ENCODE assay signal across 14 cellular contexts in genomic region chr12:77299910-77300772, GRCh38.
A peak's percentile ranks its signal among the peaks of the same experiment; 100 is the strongest.
DNase-seq lines count a peak whose midpoint lies in the region; ATAC-seq, FAIRE-seq and TF ChIP-seq lines count a peak whose summit lies in the region.
"Had no signal": no experiment of that assay in that cellular context is flagged by ENCODE, and none has a peak within 500 bp of the region (broad histone marks: within the 10 kb centered on the region; RNA-seq: fewer than 3 reads in every experiment).

No MANE protein-coding gene starts in this region.

- 0 out of 2 replicates have a peak overlapping the region, but pooled peaks have one; percentile 41 for H2AFZ ChIP-seq in GM23248

- in situ Hi-C loops in GM23248 (cut with MboI): loop anchor here (25.0 kb wide), 1 partner anchor 387 kb away; no protein-coding TSS in a partner anchor
- in situ Hi-C loops in transverse colon (cut with MboI; ENCODE audit: low pct_ligation_motif_present in 1 of 4, low pct_unique_long_range_greater_than_20kb in 1 of 4, low sequenced_read_pairs in 3 of 4): no loop called here

- no peaks in the 10 kb centered on the region for H4K20me1 ChIP-seq in GM23248 (ENCODE audit: insufficient read depth)

- peak in 1 of 2 experiments; percentile 4 for DNase-seq in A549 (ENCODE audit: low read depth in 1 of 2, low spot score in 1 of 2)
- DNase-seq in GM23248: peak; percentile 85
- DNase-seq in fibroblast of the aortic adventitia (ENCODE audit: low read depth): peak; percentile 79
- DNase-seq in lower leg skin (ENCODE audit: low spot score in 2 of 2): no peak
- no peak for DNase-seq in HUDEP-2 (lab: John Stamatoyannopoulos, UW; ENCODE audit: unreplicated experiment in 76 of 76)
- DNase-seq in transverse colon: no peak
- DNase-seq in stimulated activated CD4-positive, alpha-beta T cell treated with anti-CD3 and anti-CD28 coated beads, Interleukin-2, amount 100 ng/mL, for 48 hours: no peak
- DNase-seq: activated CD4-positive, alpha-beta T cell treated with anti-CD3 and anti-CD28 coated beads for 1 hour; activated T-cell treated with anti-CD3 and anti-CD28 coated beads, Interleukin-2, amount 50 U/mL, for 72 hours; stimulated activated CD4-positive, alpha-beta T cell treated with anti-CD3 and anti-CD28 coated beads, Interleukin-15, amount 100 ng/mL, for 24 hours; uterus had no signal

- TF ChIP-seq CTCF in A549 (IDR thresholded peaks at IDR 0.05) (no peak), VCaP (conservative IDR thresholded peaks at IDR 0.05) (no peak), fibroblast of the aortic adventitia (IDR thresholded peaks at IDR 0.05; ENCODE audit: insufficient read depth, low read length) (no peak), lower leg skin (IDR thresholded peaks at IDR 0.05) (no peak), transverse colon (IDR thresholded peaks at IDR 0.05) (no peak)

- H3K4me3 ChIP-seq in A549 (no peak overlapping the region), GM23248 (peak overlapping the region; percentile 7; the same call in 1 of the 2 replicates), fibroblast of the aortic adventitia (ENCODE audit: low read depth, low read length) (no peak overlapping the region), lower leg skin (ENCODE audit: low read depth, poor library complexity, severe bottlenecking) (no peak overlapping the region), transverse colon (no peak overlapping the region)
- H3K4me3 ChIP-seq: cardiac muscle cell, uterus had no signal

- H3K9ac ChIP-seq in GM23248: no peak overlapping the region

- POLR2A ChIA-PET in A549 (lab: Yijun Ruan, JAX): no interaction called here

- peak overlapping the region; percentile 36; the same call in 2 of the 3 replicates for H3K4me2 ChIP-seq in A549
- peak overlapping the region; percentile 53 for H3K4me2 ChIP-seq in GM23248 (ENCODE audit: unreplicated experiment)

- intact Hi-C loops in lower leg skin (cut with DNase I; ENCODE audit: low total_unique reads): no loop called here
- intact Hi-C loops in transverse colon (cut with DNase I; ENCODE audit: low total_unique reads): no loop called here

- no peak for TF ChIP-seq RAD21 in A549 (conservative IDR thresholded peaks at IDR 0.05 in 1 of 2, IDR thresholded peaks at IDR 0.05 in 1 of 2)

- no peak for TF ChIP-seq POLR2A in A549 (IDR thresholded peaks at IDR 0.05; ENCODE audit: low read length)
- no peak for TF ChIP-seq POLR2A in lower leg skin (IDR thresholded peaks at IDR 0.05)
- TF ChIP-seq POLR2A in transverse colon (IDR thresholded peaks at IDR 0.05): no peak

- H3K9me3 ChIP-seq in A549: no peaks in the 10 kb centered on the region
- no peaks in the 10 kb centered on the region for H3K9me3 ChIP-seq in GM23248 (ENCODE audit: low read depth)
- H3K9me3 ChIP-seq in transverse colon: no peaks in the 10 kb centered on the region
- H3K9me3 ChIP-seq: uterus had no signal

- H3K36me3 ChIP-seq in GM23248 (ENCODE audit: low read depth) (no peaks in the 10 kb centered on the region), transverse colon (no peaks in the 10 kb centered on the region)
- H3K36me3 ChIP-seq: cardiac muscle cell, uterus had no signal

- H3K27me3 ChIP-seq in GM23248 (replicated peaks; ENCODE audit: insufficient read depth) (no peaks in the 10 kb centered on the region), transverse colon (no peaks in the 10 kb centered on the region)
- H3K27me3 ChIP-seq: cardiac muscle cell, uterus had no signal

- no peak for FAIRE-seq in A549 (lab: Jason Lieb, UNC)
- FAIRE-seq: HepG2 had no signal

- no peaks in the 10 kb centered on the region for H3K9me2 ChIP-seq in GM23248 (ENCODE audit: insufficient read depth)

- peaks cover 11% of the 10 kb centered on the region; the same call in 2 of the 3 replicates for H3K4me1 ChIP-seq in A549
- H3K4me1 ChIP-seq in GM23248 (ENCODE audit: insufficient read depth): peaks cover 25% of the 10 kb centered on the region
- H3K4me1 ChIP-seq in transverse colon: peaks cover 0 to 7% (median 0%) of the 10 kb centered on the region in 4 donors
- H3K4me1 ChIP-seq: uterus had no signal

- H3K27ac ChIP-seq in A549 (no peak overlapping the region), GM23248 (peak overlapping the region; percentile 61), VCaP (0 out of 2 replicates have a peak overlapping the region, but pooled peaks have one; percentile 4), transverse colon (no peak overlapping the region)
- H3K27ac ChIP-seq: cardiac muscle cell, uterus had no signal

- no peaks in the 10 kb centered on the region for H3K79me2 ChIP-seq in GM23248 (ENCODE audit: insufficient read depth)

- CTCF ChIA-PET in A549 (lab: Yijun Ruan, JAX): interaction anchor here (1.2 kb wide), 1 partner anchor 15 kb away, joined by 4 read pairs; no protein-coding TSS in a partner anchor

- TF ChIP-seq EP300 in A549 (IDR thresholded peaks at IDR 0.05) (no peak), transverse colon (IDR thresholded peaks at IDR 0.05; ENCODE audit: low read depth) (no peak)

- peak; percentile 54 to 70; a peak in 4 of 6 replicates for ATAC-seq in A549
- ATAC-seq: HepG2 had no signal

- H3F3A ChIP-seq in GM23248 (ENCODE audit: insufficient read depth): peaks cover 18% of the 10 kb centered on the region

- WGBS in A549 (ENCODE audit: missing lambda C conversion rate): 50% methylated on average over 4 of the region's 4 CpGs
- 38 to 40% methylated on average over 4 of the region's 4 CpGs for WGBS in GM23248 (ENCODE audit: low coverage in 1 of 2, low lambda C conversion rate in 2 of 2, missing lambda C conversion rate in 2 of 2), 2 experiments
- WGBS in lower leg skin, 2 donors: 66 to 75% methylated on average over 4 of the region's 4 CpGs
- 69 to 70% methylated on average over 4 of the region's 4 CpGs for WGBS in transverse colon (ENCODE audit: low coverage in 1 of 2), 2 donors

TF ChIP-seq in A549, 52 proteins besides CTCF, POLR2A, EP300 and RAD21:
- TF ChIP-seq JUNB (IDR thresholded peaks at IDR 0.05) (peak; percentile 56; the same call in 1 of the 2 replicates), CBX8 (IDR thresholded peaks at IDR 0.05) (no peak), REST (IDR thresholded peaks at IDR 0.05) (no peak), FOSL2 (IDR thresholded peaks at IDR 0.05) (peak; percentile 65), FOSL2 (CRISPR knock-in tag; IDR thresholded peaks at IDR 0.05) (peak; percentile 50; the same call in 1 of the 2 replicates), MAFK (IDR thresholded peaks at IDR 0.05; ENCODE audit: partially characterized antibody) (peak; percentile 11)

Comparison
In these comparisons a context has a peak if more than half of its experiments do, and no peak if none do; other contexts are left out.
1. DNase-seq: peak in GM23248 (single experiment) and fibroblast of the aortic adventitia (single experiment); none in lower leg skin (0 of 2), HUDEP-2 (0 of 76), transverse colon (single experiment) and stimulated activated CD4-positive, alpha-beta T cell treated with anti-CD3 and anti-CD28 coated beads, Interleukin-2, amount 100 ng/mL, for 48 hours (0 of 2).
2. H3K27ac ChIP-seq: peak in GM23248 (single experiment) and VCaP (single experiment); none in A549 (0 of 2) and transverse colon (0 of 4).